Comparison of ENCODE assay signal across 21 cellular contexts in genomic region chrX:10971176-10971575, GRCh38.
A peak's percentile ranks its signal among the peaks of the same experiment; 100 is the strongest.
DNase-seq lines count a peak whose midpoint lies in the region; ATAC-seq and TF ChIP-seq lines count a peak whose summit lies in the region.
"Had no signal": no experiment of that assay in that cellular context is flagged by ENCODE, and none has a peak within 500 bp of the region (broad histone marks: within the 10 kb centered on the region; RNA-seq: fewer than 3 reads in every experiment).

No MANE protein-coding gene starts in this region.

- H3K27ac Mint-ChIP-seq in type B pancreatic cell = no peak overlapping the region
- H3K27ac Mint-ChIP-seq: CD4-positive, alpha-beta T cell had no signal

- H3K4me3 ChIP-seq in A673 (ENCODE audit: low read depth, low read length, poor library complexity, severe bottlenecking) = no peak overlapping the region
- H3K4me3 ChIP-seq in adipocyte (ENCODE audit: low read length) = no peak overlapping the region
- no peak overlapping the region for H3K4me3 ChIP-seq in choroid plexus epithelial cell (ENCODE audit: low read depth, low read length)
- H3K4me3 ChIP-seq: BLaER1, SJCRH30 had no signal

- no peak overlapping the region for H3K9ac ChIP-seq in adipocyte (ENCODE audit: low read length)
- H3K9ac ChIP-seq: BLaER1 had no signal

- no peaks in the 10 kb centered on the region for H3K27me3 Mint-ChIP-seq in type B pancreatic cell
- H3K27me3 Mint-ChIP-seq: CD4-positive, alpha-beta T cell had no signal

- H3K4me1 ChIP-seq in A673 (ENCODE audit: insufficient read depth, low read length, poor library complexity, severe bottlenecking) (peaks cover 10% of the 10 kb centered on the region), adipocyte (ENCODE audit: control insufficient read depth, insufficient read depth, low read length) (peaks cover 5% of the 10 kb centered on the region)
- H3K4me1 ChIP-seq: BLaER1 had no signal

- intact Hi-C loops in A673 (cut with micrococcal nuclease; ENCODE audit: unreplicated experiment) = no loop called here

- no peak for TF ChIP-seq CTCF in A673 (conservative IDR thresholded peaks at IDR 0.05; ENCODE audit: low read depth, low read length)
- no peak for TF ChIP-seq CTCF in choroid plexus epithelial cell (conservative IDR thresholded peaks at IDR 0.05; ENCODE audit: low read depth, low read length)
- no peak for TF ChIP-seq CTCF in omental fat pad (IDR thresholded peaks at IDR 0.05)
- TF ChIP-seq CTCF in type B pancreatic cell (conservative IDR thresholded peaks at IDR 0.05) = no peak

- H3K9me3 ChIP-seq in A673 (ENCODE audit: low read depth, low read length, poor library complexity, severe bottlenecking) = peaks cover 3% of the 10 kb centered on the region
- H3K9me3 ChIP-seq in adipocyte (ENCODE audit: control insufficient read depth, low read length) = no peaks in the 10 kb centered on the region

- no peaks in the 10 kb centered on the region for H3K36me3 Mint-ChIP-seq in type B pancreatic cell

- no peak overlapping the region for H3K4me3 Mint-ChIP-seq in type B pancreatic cell
- H3K4me3 Mint-ChIP-seq: CD4-positive, alpha-beta T cell had no signal

- BruUV-seq in A673 (replicated peaks; lab: Mats Ljungman, UMichigan) = no TSS peak

- CTCF ChIA-PET in A673 (lab: Charles Lee) = no interaction called here

- peak overlapping the region; percentile 71 for H3K27ac ChIP-seq in A673 (ENCODE audit: low read depth, low read length, poor library complexity, severe bottlenecking)
- H3K27ac ChIP-seq: BLaER1, SJCRH30 had no signal

- peaks cover 4% of the 10 kb centered on the region for H3K9me3 Mint-ChIP-seq in type B pancreatic cell

- POLR2A ChIA-PET in A673 (lab: Charles Lee; ENCODE audit: low non-redundant PET) = no interaction called here

- H3K27me3 ChIP-seq in A673 (replicated peaks; ENCODE audit: insufficient read depth, low read depth, low read length, poor library complexity) = no peaks in the 10 kb centered on the region
- no peaks in the 10 kb centered on the region for H3K27me3 ChIP-seq in adipocyte (replicated peaks; ENCODE audit: control insufficient read depth, insufficient read depth, low read length)
- H3K27me3 ChIP-seq: SJCRH30 had no signal

- peaks cover 4% of the 10 kb centered on the region for H3K4me1 Mint-ChIP-seq in type B pancreatic cell (ENCODE audit: unreplicated experiment)

- ATAC-seq in omental fat pad (ENCODE audit: low FRiP score) = peak; percentile 41
- ATAC-seq in HG02678 (IDR thresholded peaks at IDR 0.05; ENCODE audit: unreplicated experiment) = no peak
- ATAC-seq in GM21786 (IDR thresholded peaks at IDR 0.05; ENCODE audit: unreplicated experiment) = no peak

- H3K36me3 ChIP-seq in A673 (ENCODE audit: insufficient read depth, low read length, poor library complexity, severe bottlenecking) = no peaks in the 10 kb centered on the region
- H3K36me3 ChIP-seq in adipocyte (ENCODE audit: control insufficient read depth, insufficient read depth, low read length, severe bottlenecking) = no peaks in the 10 kb centered on the region
- H3K36me3 ChIP-seq: BLaER1, SJCRH30 had no signal

- peak; percentile 76 for DNase-seq in A673 (ENCODE audit: low spot score)
- DNase-seq in adipocyte (ENCODE audit: low read depth) = peak; percentile 68
- DNase-seq in choroid plexus epithelial cell (ENCODE audit: low read depth) = peak; percentile 16
- no peak for DNase-seq in omental fat pad (ENCODE audit: low spot score)
- DNase-seq in type B pancreatic cell (ENCODE audit: extremely low spot score, unreplicated experiment) = no peak
- no peak for DNase-seq in mesenteric fat pad (ENCODE audit: low spot score)
- DNase-seq: 8988T; CD4-positive, alpha-beta T cell; COR-L47; DMS 273 treated with DMSO at 0.1 percent for 48 hours; DND-41; Karpas-422; NCI-H1694; NCI-H2081; NCI-H2171 treated with DMSO at 0.1 percent for 48 hours; NCI-H524 treated with DMSO at 0.1 percent for 48 hours; OCI-M1; SJCRH30 had no signal

Comparison
In these comparisons a context has a peak if more than half of its experiments do, and no peak if none do; other contexts are left out.
1. DNase-seq: peak in A673 (single experiment), adipocyte (single experiment) and choroid plexus epithelial cell (single experiment); none in omental fat pad (single experiment), type B pancreatic cell (single experiment) and mesenteric fat pad (single experiment).